In the genomic region with DNA sequence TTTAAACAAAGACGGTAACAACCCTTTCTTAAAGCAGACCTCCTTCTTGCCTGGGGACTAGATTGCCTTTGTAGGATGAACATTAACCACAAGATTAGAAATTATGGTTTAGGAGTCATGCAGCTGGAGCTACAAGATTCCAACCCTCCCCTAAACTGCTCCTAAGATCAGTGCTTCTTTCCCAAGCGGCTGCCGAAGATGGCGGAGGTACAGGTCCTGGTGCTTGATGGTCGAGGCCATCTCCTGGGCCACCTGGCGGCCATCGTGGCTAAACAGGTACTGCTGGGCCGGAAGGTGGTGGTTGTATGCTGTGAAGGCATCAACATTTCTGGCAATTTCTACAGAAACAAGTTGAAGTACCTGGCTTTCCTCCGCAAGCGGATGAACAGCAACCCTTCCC, we compare ENCODE assay signal across 1 cellular context. TPM values are rescaled to one million over a fixed set of nuclear protein-coding genes. Genes with fewer than 3 reads are reported as not detected.
"Had no signal": no experiment of that assay in that cellular context is flagged by ENCODE, and none has a peak within 500 bp of the region (broad histone marks: within the 10 kb centered on the region; RNA-seq: fewer than 3 reads in every experiment).

No MANE protein-coding gene starts in this region.

RNA-seq across cellular contexts. Expression of gene GPRC5A, which starts 16.1 kb away (rescaled TPM):
- polyA plus RNA-seq: IgD-negative memory B cell had no signal
